ENCODE assay signal across 1 cellular context in the genomic region with DNA sequence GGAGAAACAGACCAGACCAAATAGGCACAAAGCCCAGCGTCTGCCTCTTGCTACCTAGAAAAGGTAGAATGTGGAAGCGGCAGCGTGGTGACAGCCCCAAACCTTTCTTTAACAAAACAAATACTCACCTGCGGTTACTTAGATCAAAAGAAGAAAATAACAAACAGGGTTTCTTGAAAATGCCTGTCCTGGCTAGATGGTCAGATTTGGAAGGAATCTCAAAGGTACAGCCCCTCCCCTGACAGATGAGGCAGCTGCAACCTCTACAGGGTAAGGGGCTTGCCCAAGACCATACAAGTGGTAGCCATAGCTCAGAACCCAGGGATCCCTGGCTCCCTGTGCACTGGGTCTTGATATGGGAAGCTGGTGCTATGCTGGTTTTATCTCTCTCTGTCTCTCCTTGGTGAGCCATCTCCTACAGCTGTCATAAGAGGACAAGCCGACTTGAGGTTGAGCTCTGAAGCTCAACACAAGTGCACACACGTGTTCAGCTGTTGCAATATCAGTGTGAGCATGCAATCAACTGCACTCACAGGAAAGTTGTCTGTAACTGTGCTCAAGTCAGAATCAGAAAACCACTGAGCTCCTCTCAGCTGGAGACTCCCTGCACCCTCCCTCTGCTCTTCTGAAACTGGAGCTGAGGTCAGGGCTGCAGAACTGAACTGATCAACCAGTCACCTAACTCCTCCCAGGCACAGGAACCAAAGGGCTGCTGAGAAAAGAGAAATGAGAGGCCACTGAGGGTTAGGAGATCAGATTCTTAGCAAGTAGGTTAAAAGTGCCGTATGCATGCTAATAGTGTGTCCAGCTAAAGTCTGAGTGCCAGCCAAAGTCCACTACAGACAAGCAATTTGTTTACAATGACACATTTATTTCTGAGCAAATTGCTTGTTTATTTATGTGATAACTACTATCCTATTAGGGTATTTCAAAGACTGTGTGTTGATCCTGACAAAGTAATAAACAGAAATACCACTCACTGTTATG.
TF ChIP-seq lines count a peak whose summit lies in the region.

No MANE protein-coding gene starts in this region.

TF ChIP-seq in IMR-90, 13 proteins besides CTCF, POLR2A, EP300 and RAD21 (continued from another document):
- TF ChIP-seq, protein P1, sequence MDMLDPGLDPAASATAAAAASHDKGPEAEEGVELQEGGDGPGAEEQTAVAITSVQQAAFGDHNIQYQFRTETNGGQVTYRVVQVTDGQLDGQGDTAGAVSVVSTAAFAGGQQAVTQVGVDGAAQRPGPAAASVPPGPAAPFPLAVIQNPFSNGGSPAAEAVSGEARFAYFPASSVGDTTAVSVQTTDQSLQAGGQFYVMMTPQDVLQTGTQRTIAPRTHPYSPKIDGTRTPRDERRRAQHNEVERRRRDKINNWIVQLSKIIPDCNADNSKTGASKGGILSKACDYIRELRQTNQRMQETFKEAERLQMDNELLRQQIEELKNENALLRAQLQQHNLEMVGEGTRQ (IDR thresholded peaks at IDR 0.05; ENCODE audit: low read depth, low read length) = no peak
- TF ChIP-seq, protein P2, sequence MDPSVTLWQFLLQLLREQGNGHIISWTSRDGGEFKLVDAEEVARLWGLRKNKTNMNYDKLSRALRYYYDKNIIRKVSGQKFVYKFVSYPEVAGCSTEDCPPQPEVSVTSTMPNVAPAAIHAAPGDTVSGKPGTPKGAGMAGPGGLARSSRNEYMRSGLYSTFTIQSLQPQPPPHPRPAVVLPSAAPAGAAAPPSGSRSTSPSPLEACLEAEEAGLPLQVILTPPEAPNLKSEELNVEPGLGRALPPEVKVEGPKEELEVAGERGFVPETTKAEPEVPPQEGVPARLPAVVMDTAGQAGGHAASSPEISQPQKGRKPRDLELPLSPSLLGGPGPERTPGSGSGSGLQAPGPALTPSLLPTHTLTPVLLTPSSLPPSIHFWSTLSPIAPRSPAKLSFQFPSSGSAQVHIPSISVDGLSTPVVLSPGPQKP (IDR thresholded peaks at IDR 0.05; ENCODE audit: borderline replicate concordance, low read depth, low read length) = no peak
- TF ChIP-seq MAFK (IDR thresholded peaks at IDR 0.05; ENCODE audit: low read depth, low read length) (no peak), FOS (IDR thresholded peaks at IDR 0.05; ENCODE audit: low read depth, low read length) (no peak), CHD1 (IDR thresholded peaks at IDR 0.05; ENCODE audit: low read depth, low read length) (no peak), RCOR1 (IDR thresholded peaks at IDR 0.05; ENCODE audit: insufficient replicate concordance, low read length) (no peak), CEBPB (IDR thresholded peaks at IDR 0.05; ENCODE audit: low read depth, low read length) (peak; percentile 55; the same call in 1 of the 2 replicates), RFX5 (IDR thresholded peaks at IDR 0.05; ENCODE audit: low read depth, low read length) (no peak), BHLHE40 (IDR thresholded peaks at IDR 0.05; ENCODE audit: low read depth, low read length) (no peak)
